1 cellular context compared by ENCODE assay signal in genomic region chr9:114606068-114606467, GRCh38.
TF ChIP-seq lines count a peak whose summit lies in the region.

No MANE protein-coding gene starts in this region.

TF ChIP-seq in GM12878, 131 proteins besides CTCF, POLR2A, EP300 and RAD21:
- TF ChIP-seq FOXK2 (IDR thresholded peaks at IDR 0.05) (no peak), HDGF (IDR thresholded peaks at IDR 0.05) (no peak), SMC3 (IDR thresholded peaks at IDR 0.05; ENCODE audit: borderline replicate concordance, low read length) (no peak), PKNOX1 (IDR thresholded peaks at IDR 0.05) (no peak), NFXL1 (IDR thresholded peaks at IDR 0.05; ENCODE audit: borderline replicate concordance) (no peak), USF2 (IDR thresholded peaks at IDR 0.05; ENCODE audit: borderline replicate concordance, low read depth, low read length) (no peak), ZNF622 (IDR thresholded peaks at IDR 0.05) (no peak), PAX5 (IDR thresholded peaks at IDR 0.05; ENCODE audit: borderline replicate concordance, low read depth, low read length) (no peak), MYC (IDR thresholded peaks at IDR 0.05; ENCODE audit: insufficient read depth, insufficient read length, insufficient replicate concordance, low read length, severe bottlenecking) (no peak), CBX5 (IDR thresholded peaks at IDR 0.05; ENCODE audit: low read depth) (no peak), MEF2B (IDR thresholded peaks at IDR 0.05; ENCODE audit: partially characterized antibody, poor library complexity, severe bottlenecking) (no peak), YBX1 (IDR thresholded peaks at IDR 0.05) (no peak), SKIL (IDR thresholded peaks at IDR 0.05; ENCODE audit: low read depth, poor library complexity, severe bottlenecking) (no peak), E2F4 (IDR thresholded peaks at IDR 0.05; ENCODE audit: low read depth, low read length) (no peak), KLF5 (IDR thresholded peaks at IDR 0.05; ENCODE audit: partially characterized antibody) (no peak)
